In genomic region chr1:214086945-214087344, GRCh38 we compare ENCODE assay signal across 14 cellular contexts.
"Had no signal": no experiment of that assay in that cellular context is flagged by ENCODE, and none has a peak within 500 bp of the region (broad histone marks: within the 10 kb centered on the region; RNA-seq: fewer than 3 reads in every experiment).

No MANE protein-coding gene starts in this region.

- H3K36me3 ChIP-seq: breast epithelium, prostate gland, right lobe of liver, transverse colon had no signal

- H3K4me1 ChIP-seq: breast epithelium, prostate gland, transverse colon had no signal

- H3K4me1 Mint-ChIP-seq: immature natural killer cell had no signal

- DNase-seq: activated effector memory CD4-positive, alpha-beta T cell treated with anti-CD3 and anti-CD28 coated beads, Interleukin-2, amount 50 U/mL, for 16 hours; activated T-cell treated with anti-CD3 and anti-CD28 coated beads, Interleukin-2, amount 50 U/mL, for 24 hours; hypothalamus; immature natural killer cell; right lobe of liver; stimulated activated naive CD4-positive, alpha-beta T cell; substantia nigra; T-helper 2 cell; transverse colon had no signal

- H3K9me3 ChIP-seq: breast epithelium, prostate gland, right lobe of liver, transverse colon had no signal

- H3K27me3 ChIP-seq: breast epithelium, right lobe of liver, transverse colon had no signal

- H3K27ac Mint-ChIP-seq: activated naive CD8-positive, alpha-beta T cell; activated T-cell treated with anti-CD3 and anti-CD28 coated beads, Interleukin-2, amount 50 U/mL, for 24 hours; immature natural killer cell; natural killer cell treated with Interleukin-12 subunit alpha and Interleukin-12 subunit beta and Interleukin-15 and Interleukin-18, amount 100 ng/mL, for 72 hours had no signal

- H3K27me3 Mint-ChIP-seq: activated T-cell treated with anti-CD3 and anti-CD28 coated beads, Interleukin-2, amount 50 U/mL, for 24 hours had no signal

- H3K4me3 Mint-ChIP-seq: activated naive CD8-positive, alpha-beta T cell; activated T-cell treated with anti-CD3 and anti-CD28 coated beads, Interleukin-2, amount 50 U/mL, for 24 hours; immature natural killer cell; natural killer cell treated with Interleukin-12 subunit alpha and Interleukin-12 subunit beta and Interleukin-15 and Interleukin-18, amount 100 ng/mL, for 72 hours had no signal

- H3K27ac ChIP-seq: breast epithelium, prostate gland, right lobe of liver, transverse colon had no signal

- H3K36me3 Mint-ChIP-seq: activated naive CD8-positive, alpha-beta T cell; immature natural killer cell had no signal

- ATAC-seq: activated CD4-positive, CD25-positive, alpha-beta regulatory T cell treated with anti-CD3 and anti-CD28 coated beads, Interleukin-2, amount 50 U/mL, for 24 hours; natural killer cell treated with Interleukin-12 subunit alpha and Interleukin-12 subunit beta and Interleukin-15 and Interleukin-18, amount 100 ng/mL, for 72 hours; right lobe of liver had no signal

- H3K4me3 ChIP-seq: breast epithelium, prostate gland, right lobe of liver, transverse colon had no signal
